In the genomic region with DNA sequence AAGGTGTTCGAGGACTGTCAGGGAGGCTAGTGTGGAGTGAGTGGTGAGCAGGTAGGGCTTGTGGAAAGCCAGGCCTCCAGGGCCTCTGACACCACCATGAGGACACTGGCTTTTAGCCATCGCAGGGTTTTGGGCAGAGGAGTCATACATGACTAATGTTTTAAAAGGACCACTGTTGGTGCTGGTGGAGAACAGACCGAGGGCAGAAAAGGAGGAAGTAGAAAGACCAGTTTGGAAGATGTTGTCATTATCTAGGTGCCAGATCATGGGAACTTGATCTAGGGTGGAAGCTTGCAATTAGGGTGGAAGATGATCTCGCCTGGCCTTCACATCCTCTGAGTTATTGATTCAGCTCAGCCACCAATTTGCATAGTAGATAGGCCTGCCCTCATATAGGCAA, we compare ENCODE assay signal across 19 cellular contexts.
DNase-seq lines count a peak whose midpoint lies in the region; ATAC-seq, FAIRE-seq and TF ChIP-seq lines count a peak whose summit lies in the region.
"Had no signal": no experiment of that assay in that cellular context is flagged by ENCODE, and none has a peak within 500 bp of the region (broad histone marks: within the 10 kb centered on the region; RNA-seq: fewer than 3 reads in every experiment).

No MANE protein-coding gene starts in this region.

- no peaks in the 10 kb centered on the region for H3K4me1 ChIP-seq in HepG2 (ENCODE audit: insufficient read depth, low read length)
- H3K4me1 ChIP-seq: BLaER1 treated with 17β-estradiol and CSF1 and Interleukin-3, amounts not matched to agents 10 nM and 100 nM; esophagus squamous epithelium; tibial nerve had no signal

- no peaks in the 10 kb centered on the region for H3K79me2 ChIP-seq in HepG2 (ENCODE audit: insufficient read depth, low read length)

- H3K27me3 ChIP-seq in HepG2 (ENCODE audit: control insufficient read depth in 1 of 2, insufficient read depth in 2 of 2, low read length in 2 of 2) = no peaks in the 10 kb centered on the region; a peak in 1 of 5 replicates
- H3K27me3 ChIP-seq: BLaER1 treated with 17β-estradiol and CSF1 and Interleukin-3, amounts not matched to agents 10 nM and 100 nM; esophagus squamous epithelium; tibial nerve had no signal

- no peaks in the 10 kb centered on the region for H3K9me3 ChIP-seq in HepG2 (ENCODE audit: low read length)
- H3K9me3 ChIP-seq: esophagus squamous epithelium, tibial nerve had no signal

- 11% methylated on average over 4 of the region's 4 CpGs for WGBS in HepG2 (ENCODE audit: low lambda C conversion rate)

- ATAC-seq in HG03280 (IDR thresholded peaks at IDR 0.05; ENCODE audit: unreplicated experiment) (no peak), HepG2 (no peak)
- ATAC-seq: naive thymus-derived CD4-positive, alpha-beta T cell; Panc1 had no signal

- POLR2A ChIA-PET in HepG2 (lab: Yijun Ruan, JAX) = no interaction called here

- TF ChIP-seq RAD21 in HepG2 (CRISPR knock-in tag; IDR thresholded peaks at IDR 0.05) = no peak

- no TSS peak for BruUV-seq in HepG2 (replicated peaks; lab: Mats Ljungman, UMichigan)

- peak; percentile 79 for DNase-seq in EL
- peak; percentile 9 for DNase-seq in KBM-7
- DNase-seq in RCC 7860 (ENCODE audit: low spot score) = peak; percentile 37
- DNase-seq in foreskin fibroblast = peak; percentile 14 to 30
- DNase-seq in DMS114 treated with DMSO at 0.1 percent for 48 hours (lab: John Stamatoyannopoulos, UW; ENCODE audit: unreplicated experiment) = no peak
- no peak for DNase-seq in HepG2 (ENCODE audit: low spot score)
- no peak for DNase-seq in iPS-NIHi11 (ENCODE audit: low spot score)
- DNase-seq: activated CD4-positive, alpha-beta memory T cell treated with anti-CD3 and anti-CD28 coated beads for 36 hours; amygdala; esophagus squamous epithelium; naive thymus-derived CD4-positive, alpha-beta T cell; NCI-H1417 treated with DMSO at 0.1 percent for 48 hours; retina; T-helper 2 cell had no signal

- TF ChIP-seq POLR2A in HepG2 (IDR thresholded peaks at IDR 0.05; ENCODE audit: insufficient read depth in 1 of 2, low read depth in 2 of 2, low read length in 2 of 2) = no peak

- FAIRE-seq in RCC 7860 (lab: Jason Lieb, UNC) = no peak
- FAIRE-seq in HepG2 (lab: Jason Lieb, UNC) = no peak
- FAIRE-seq: GM12892 had no signal

- no peak overlapping the region for H3K9ac ChIP-seq in HepG2 (ENCODE audit: insufficient read depth, low read depth, low read length)
- H3K9ac ChIP-seq: BLaER1 treated with 17β-estradiol and CSF1 and Interleukin-3, amounts not matched to agents 10 nM and 100 nM had no signal

- intact Hi-C loops in HepG2 (cut with micrococcal nuclease; ENCODE audit: unreplicated experiment) = no loop called here

- H3K4me2 ChIP-seq in HepG2 (ENCODE audit: low read depth, low read length) = no peak overlapping the region
- H3K4me2 ChIP-seq: BLaER1 treated with 17β-estradiol and CSF1 and Interleukin-3, amounts not matched to agents 10 nM and 100 nM had no signal

- TF ChIP-seq CTCF in foreskin fibroblast (IDR thresholded peaks at IDR 0.05; ENCODE audit: low read depth, low read length) = no peak
- no peak for TF ChIP-seq CTCF in HepG2 (CRISPR knock-in tag; IDR thresholded peaks at IDR 0.05)

- no peak overlapping the region for H3K27ac ChIP-seq in HepG2 (ENCODE audit: extremely low read length, insufficient read depth, low read length)
- H3K27ac ChIP-seq: BLaER1 treated with 17β-estradiol and CSF1 and Interleukin-3, amounts not matched to agents 10 nM and 100 nM; esophagus squamous epithelium; tibial nerve had no signal

- no peak overlapping the region for H2AFZ ChIP-seq in HepG2 (ENCODE audit: low read length)

- no peak overlapping the region for H3K4me3 ChIP-seq in foreskin fibroblast (ENCODE audit: low read depth in 1 of 2, low read length in 2 of 2)
- no peak overlapping the region for H3K4me3 ChIP-seq in HepG2 (replicated peaks in 1 of 3; ENCODE audit: insufficient read depth in 1 of 3, low read depth in 2 of 3, low read length in 3 of 3)
- H3K4me3 ChIP-seq: BLaER1 treated with 17β-estradiol and CSF1 and Interleukin-3, amounts not matched to agents 10 nM and 100 nM; esophagus squamous epithelium; tibial nerve had no signal

- no peaks in the 10 kb centered on the region for H3K36me3 ChIP-seq in HepG2 (replicated peaks in 1 of 2; ENCODE audit: control insufficient read depth in 1 of 2, insufficient read depth in 2 of 2, low read length in 2 of 2)
- H3K36me3 ChIP-seq: BLaER1 treated with 17β-estradiol and CSF1 and Interleukin-3, amounts not matched to agents 10 nM and 100 nM; esophagus squamous epithelium; tibial nerve had no signal

- CTCF ChIA-PET in HepG2 (lab: Yijun Ruan, JAX; ENCODE audit: low intra/inter-chr PET ratio, low total read pairs) = no interaction called here

- no peaks in the 10 kb centered on the region for H4K20me1 ChIP-seq in HepG2 (ENCODE audit: insufficient read depth, low read length)
- H4K20me1 ChIP-seq: BLaER1 treated with 17β-estradiol and CSF1 and Interleukin-3, amounts not matched to agents 10 nM and 100 nM had no signal

- in situ Hi-C loops in KBM-7 (cut with MboI; ENCODE audit: low pct_unique_long_range_greater_than_20kb, low sequenced_read_pairs) (no loop called here), HepG2 (cut with HindIII; ENCODE audit: extremely low pct_ligation_motif_present, low pct_unique_long_range_greater_than_20kb) (no loop called here)

- no peak for TF ChIP-seq EP300 in HepG2 (IDR thresholded peaks at IDR 0.05; ENCODE audit: low read depth in 2 of 2, low read length in 2 of 2)
- no peak for TF ChIP-seq EP300 in HepG2 (CRISPR knock-in tag; IDR thresholded peaks at IDR 0.05; ENCODE audit: borderline replicate concordance)

TF ChIP-seq in HepG2, 621 proteins besides CTCF, POLR2A, EP300 and RAD21:
- TF ChIP-seq, protein P1, sequence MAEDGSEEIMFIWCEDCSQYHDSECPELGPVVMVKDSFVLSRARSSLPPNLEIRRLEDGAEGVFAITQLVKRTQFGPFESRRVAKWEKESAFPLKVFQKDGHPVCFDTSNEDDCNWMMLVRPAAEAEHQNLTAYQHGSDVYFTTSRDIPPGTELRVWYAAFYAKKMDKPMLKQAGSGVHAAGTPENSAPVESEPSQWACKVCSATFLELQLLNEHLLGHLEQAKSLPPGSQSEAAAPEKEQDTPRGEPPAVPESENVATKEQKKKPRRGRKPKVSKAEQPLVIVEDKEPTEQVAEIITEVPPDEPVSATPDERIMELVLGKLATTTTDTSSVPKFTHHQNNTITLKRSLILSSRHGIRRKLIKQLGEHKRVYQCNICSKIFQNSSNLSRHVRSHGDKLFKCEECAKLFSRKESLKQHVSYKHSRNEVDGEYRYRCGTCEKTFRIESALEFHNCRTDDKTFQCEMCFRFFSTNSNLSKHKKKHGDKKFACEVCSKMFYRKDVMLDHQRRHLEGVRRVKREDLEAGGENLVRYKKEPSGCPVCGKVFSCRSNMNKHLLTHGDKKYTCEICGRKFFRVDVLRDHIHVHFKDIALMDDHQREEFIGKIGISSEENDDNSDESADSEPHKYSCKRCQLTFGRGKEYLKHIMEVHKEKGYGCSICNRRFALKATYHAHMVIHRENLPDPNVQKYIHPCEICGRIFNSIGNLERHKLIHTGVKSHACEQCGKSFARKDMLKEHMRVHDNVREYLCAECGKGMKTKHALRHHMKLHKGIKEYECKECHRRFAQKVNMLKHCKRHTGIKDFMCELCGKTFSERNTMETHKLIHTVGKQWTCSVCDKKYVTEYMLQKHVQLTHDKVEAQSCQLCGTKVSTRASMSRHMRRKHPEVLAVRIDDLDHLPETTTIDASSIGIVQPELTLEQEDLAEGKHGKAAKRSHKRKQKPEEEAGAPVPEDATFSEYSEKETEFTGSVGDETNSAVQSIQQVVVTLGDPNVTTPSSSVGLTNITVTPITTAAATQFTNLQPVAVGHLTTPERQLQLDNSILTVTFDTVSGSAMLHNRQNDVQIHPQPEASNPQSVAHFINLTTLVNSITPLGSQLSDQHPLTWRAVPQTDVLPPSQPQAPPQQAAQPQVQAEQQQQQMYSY (CRISPR knock-in tag; IDR thresholded peaks at IDR 0.05) = no peak
- no peak for TF ChIP-seq ZNF850 (CRISPR knock-in tag; conservative IDR thresholded peaks at IDR 0.05)
- no peak for TF ChIP-seq ZNF660 (CRISPR knock-in tag; IDR thresholded peaks at IDR 0.05; ENCODE audit: borderline replicate concordance, low read depth)
- TF ChIP-seq HMGA1 (CRISPR knock-in tag; conservative IDR thresholded peaks at IDR 0.05) = no peak
- TF ChIP-seq, protein P2, sequence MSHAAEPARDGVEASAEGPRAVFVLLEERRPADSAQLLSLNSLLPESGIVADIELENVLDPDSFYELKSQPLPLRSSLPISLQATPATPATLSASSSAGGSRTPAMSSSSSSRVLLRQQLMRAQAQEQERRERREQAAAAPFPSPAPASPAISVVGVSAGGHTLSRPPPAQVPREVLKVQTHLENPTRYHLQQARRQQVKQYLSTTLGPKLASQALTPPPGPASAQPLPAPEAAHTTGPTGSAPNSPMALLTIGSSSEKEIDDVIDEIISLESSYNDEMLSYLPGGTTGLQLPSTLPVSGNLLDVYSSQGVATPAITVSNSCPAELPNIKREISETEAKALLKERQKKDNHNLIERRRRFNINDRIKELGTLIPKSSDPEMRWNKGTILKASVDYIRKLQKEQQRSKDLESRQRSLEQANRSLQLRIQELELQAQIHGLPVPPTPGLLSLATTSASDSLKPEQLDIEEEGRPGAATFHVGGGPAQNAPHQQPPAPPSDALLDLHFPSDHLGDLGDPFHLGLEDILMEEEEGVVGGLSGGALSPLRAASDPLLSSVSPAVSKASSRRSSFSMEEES (CRISPR knock-in tag; IDR thresholded peaks at IDR 0.05) = no peak
- TF ChIP-seq, protein P3, sequence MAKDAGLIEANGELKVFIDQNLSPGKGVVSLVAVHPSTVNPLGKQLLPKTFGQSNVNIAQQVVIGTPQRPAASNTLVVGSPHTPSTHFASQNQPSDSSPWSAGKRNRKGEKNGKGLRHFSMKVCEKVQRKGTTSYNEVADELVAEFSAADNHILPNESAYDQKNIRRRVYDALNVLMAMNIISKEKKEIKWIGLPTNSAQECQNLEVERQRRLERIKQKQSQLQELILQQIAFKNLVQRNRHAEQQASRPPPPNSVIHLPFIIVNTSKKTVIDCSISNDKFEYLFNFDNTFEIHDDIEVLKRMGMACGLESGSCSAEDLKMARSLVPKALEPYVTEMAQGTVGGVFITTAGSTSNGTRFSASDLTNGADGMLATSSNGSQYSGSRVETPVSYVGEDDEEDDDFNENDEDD (CRISPR knock-in tag; IDR thresholded peaks at IDR 0.05; ENCODE audit: borderline replicate concordance) = no peak
- no peak for TF ChIP-seq FOXA1 (IDR thresholded peaks at IDR 0.05)
- no peak for TF ChIP-seq FOXA1 (CRISPR knock-in tag; IDR thresholded peaks at IDR 0.05)
- TF ChIP-seq REXO4 (CRISPR knock-in tag; IDR thresholded peaks at IDR 0.05; ENCODE audit: borderline replicate concordance) = no peak

Comparison
In these comparisons a context has a peak if more than half of its experiments do, and no peak if none do; other contexts are left out.
1. DNase-seq: peak in EL (single experiment), KBM-7 (single experiment), RCC 7860 (single experiment) and foreskin fibroblast (2 of 2); none in DMS114 treated with DMSO at 0.1 percent for 48 hours (single experiment), HepG2 (single experiment) and iPS-NIHi11 (single experiment).